In genomic region chr19:18339703-18340102, GRCh38 we compare ENCODE assay signal across 8 cellular contexts. TPM values are rescaled to one million over a fixed set of nuclear protein-coding genes. Genes with fewer than 3 reads are reported as not detected.
DNase-seq lines count a peak whose midpoint lies in the region; ATAC-seq and TF ChIP-seq lines count a peak whose summit lies in the region.

No MANE protein-coding gene starts in this region.

- peak overlapping the region; percentile 92 to 97 (median 96) for H3K4me3 Mint-ChIP-seq in nephron

- DNase-seq in activated CD8-positive, alpha-beta memory T cell treated with anti-CD3 and anti-CD28 coated beads for 24 hours: peak; percentile 59
- no peak for DNase-seq in activated CD8-positive, alpha-beta memory T cell treated with anti-CD3 and anti-CD28 coated beads, Interleukin-2, amount 50 U/mL, for 4 hours
- DNase-seq in NCI-H524 (lab: John Stamatoyannopoulos, UW) (peak; percentile 21 to 55), cerebellum (ENCODE audit: low spot score) (peak; percentile 35), LoVo (ENCODE audit: low spot score) (no peak), left lobe of liver (ENCODE audit: low spot score) (no peak)

- H3K4me1 Mint-ChIP-seq in nephron: peaks cover 15% of the 10 kb centered on the region

- H3K27me3 Mint-ChIP-seq in nephron (ENCODE audit: low read depth): peaks cover 4% of the 10 kb centered on the region

- TF ChIP-seq CTCF in nephron (IDR thresholded peaks at IDR 0.05; ENCODE audit: unreplicated experiment in 3 of 3): no peak

- no peaks in the 10 kb centered on the region for H3K9me3 Mint-ChIP-seq in nephron

- peak overlapping the region; percentile 28 to 84 (median 77) for H3K27ac Mint-ChIP-seq in nephron

- ATAC-seq in GM18858 (IDR thresholded peaks at IDR 0.05; ENCODE audit: unreplicated experiment) (no peak), left lobe of liver (no peak)

- H3K36me3 Mint-ChIP-seq in nephron (ENCODE audit: low read depth): peaks cover 4% of the 10 kb centered on the region

RNA-seq across cellular contexts. Expression of gene PGPEP1, which starts 0.7 kb away (rescaled TPM):
- total RNA-seq in cerebellum: 13.4 TPM
- 62.4 TPM for total RNA-seq in left lobe of liver

RNA-seq across cellular contexts. Expression of gene LSM4, which starts 16.8 kb away (rescaled TPM):
- 55.1 TPM for total RNA-seq in cerebellum
- 53.3 TPM for total RNA-seq in left lobe of liver

RNA-seq across cellular contexts. Expression of gene GDF15, which starts 46.3 kb away (rescaled TPM):
- 0.36 TPM for total RNA-seq in cerebellum
- 3.2 TPM for total RNA-seq in left lobe of liver

RNA-seq across cellular contexts. Expression of gene LRRC25, which starts 57.7 kb away (rescaled TPM):
- 1.00 TPM for total RNA-seq in cerebellum
- 2.2 TPM for total RNA-seq in left lobe of liver

RNA-seq across cellular contexts. Expression of gene JUND, which starts 58.3 kb away (rescaled TPM):
- 60.1 TPM for total RNA-seq in cerebellum
- total RNA-seq in left lobe of liver: 47.4 TPM

Comparison
In these comparisons a context has a peak if more than half of its experiments do, and no peak if none do; other contexts are left out.
1. DNase-seq: peak in activated CD8-positive, alpha-beta memory T cell treated with anti-CD3 and anti-CD28 coated beads for 24 hours (single experiment), NCI-H524 (2 of 2) and cerebellum (single experiment); none in activated CD8-positive, alpha-beta memory T cell treated with anti-CD3 and anti-CD28 coated beads, Interleukin-2, amount 50 U/mL, for 4 hours (single experiment), LoVo (single experiment) and left lobe of liver (single experiment).